Comparison of ENCODE assay signal across 8 cellular contexts in genomic region chr1:9721606-9722377, GRCh38.
DNase-seq lines count a peak whose midpoint lies in the region; ATAC-seq and TF ChIP-seq lines count a peak whose summit lies in the region.

No MANE protein-coding gene starts in this region.

- no peak overlapping the region for H3K4me3 ChIP-seq in OCI-LY7 (ENCODE audit: low read depth, low read length, poor library complexity, severe bottlenecking)

- intact Hi-C loops in OCI-LY7 (cut with micrococcal nuclease; ENCODE audit: unreplicated experiment): loop anchor here (1.0 kb wide), 1 partner anchor 146 kb away; no protein-coding TSS in a partner anchor
- intact Hi-C loops in activated T-helper 2 cell treated with anti-CD3 and anti-CD28 coated beads, Interferon-gamma antibody, Interleukin-2, Interleukin-4, amounts not matched to agents 10 μg/mL and 5 μg/mL and 100 μg/mL, durations not matched to agents 14 hours and 24 hours and 36 hours (cut with micrococcal nuclease): loop anchor here (10.0 kb wide), 1 partner anchor 143 kb away; no protein-coding TSS in a partner anchor

- in situ Hi-C loops in GM13976 (cut with MboI; ENCODE audit: low sequenced_read_pairs, unreplicated experiment): no loop called here

- peaks cover 5% of the 10 kb centered on the region for H3K9me3 Mint-ChIP-seq in activated T-helper 2 cell treated with anti-CD3 and anti-CD28 coated beads, Interferon-gamma antibody, Interleukin-2, Interleukin-4, amounts not matched to agents 10 μg/mL and 5 μg/mL and 100 μg/mL, durations not matched to agents 14 hours and 24 hours and 36 hours

- H3K9me3 ChIP-seq in OCI-LY7 (ENCODE audit: low read length): no peaks in the 10 kb centered on the region

- peaks cover 3% of the 10 kb centered on the region; the same call in 1 of the 2 replicates for H3K79me2 ChIP-seq in OCI-LY7 (ENCODE audit: insufficient read depth, low read depth, low read length)

- CTCF ChIA-PET in OCI-LY7 (lab: Charles Lee; ENCODE audit: unreplicated experiment): interaction anchor here (0.6 to 1.0 kb wide), 5 partner anchors 19 to 65 kb away, joined by 3 to 9 read pairs (median 3); no protein-coding TSS in a partner anchor

- no peak for ATAC-seq in HG03469 (IDR thresholded peaks at IDR 0.05; ENCODE audit: unreplicated experiment)
- no peak for ATAC-seq in GM18511 (IDR thresholded peaks at IDR 0.05; ENCODE audit: unreplicated experiment)

- no peaks in the 10 kb centered on the region for H4K20me1 ChIP-seq in OCI-LY7 (ENCODE audit: insufficient read depth, low read length)

- no peak overlapping the region for H3K27ac Mint-ChIP-seq in activated T-helper 2 cell treated with anti-CD3 and anti-CD28 coated beads, Interferon-gamma antibody, Interleukin-2, Interleukin-4, amounts not matched to agents 10 μg/mL and 5 μg/mL and 100 μg/mL, durations not matched to agents 14 hours and 24 hours and 36 hours

- H3K9me2 ChIP-seq in OCI-LY7 (ENCODE audit: insufficient read depth, low read length): no peaks in the 10 kb centered on the region

- no peaks in the 10 kb centered on the region for H3K27me3 Mint-ChIP-seq in activated T-helper 2 cell treated with anti-CD3 and anti-CD28 coated beads, Interferon-gamma antibody, Interleukin-2, Interleukin-4, amounts not matched to agents 10 μg/mL and 5 μg/mL and 100 μg/mL, durations not matched to agents 14 hours and 24 hours and 36 hours (ENCODE audit: low read depth)

- DNase-seq in GM13976 (ENCODE audit: low spot score) (peak; percentile 62), OCI-LY7 (ENCODE audit: low spot score) (peak; percentile 78), germinal center (ENCODE audit: low spot score) (peak; percentile 73), HPDE6-E6E7 (ENCODE audit: extremely low spot score) (no peak)
- peak; percentile 57 for DNase-seq in activated T-helper 2 cell treated with anti-CD3 and anti-CD28 coated beads, Interferon-gamma antibody, Interleukin-2, Interleukin-4, amounts not matched to agents 10 μg/mL and 5 μg/mL and 100 μg/mL, durations not matched to agents 14 hours and 24 hours and 36 hours (ENCODE audit: low spot score)
- DNase-seq in stimulated activated CD4-positive, alpha-beta T cell treated with anti-CD3 and anti-CD28 coated beads, Interleukin-1b, Interleukin-23, amount 100 ng/mL, for 4 hours (ENCODE audit: low read depth in 2 of 2): peak; percentile 70 to 75

- no peak overlapping the region for H2AFZ ChIP-seq in OCI-LY7 (ENCODE audit: low read length)

- peak; percentile 29 for TF ChIP-seq CTCF in GM13976 (IDR thresholded peaks at IDR 0.05; ENCODE audit: borderline replicate concordance, control extremely low read depth, extremely low read depth, insufficient read depth, missing control alignments)
- peak; percentile 86 for TF ChIP-seq CTCF in OCI-LY7 (conservative IDR thresholded peaks at IDR 0.05; ENCODE audit: low read length)

- peak overlapping the region; percentile 43 for H3K4me2 ChIP-seq in OCI-LY7 (ENCODE audit: low read length)

- POLR2A ChIA-PET in OCI-LY7 (lab: Charles Lee): no interaction called here

- H3K36me3 Mint-ChIP-seq in activated T-helper 2 cell treated with anti-CD3 and anti-CD28 coated beads, Interferon-gamma antibody, Interleukin-2, Interleukin-4, amounts not matched to agents 10 μg/mL and 5 μg/mL and 100 μg/mL, durations not matched to agents 14 hours and 24 hours and 36 hours (ENCODE audit: low read depth): peaks cover 86% of the 10 kb centered on the region

- peaks cover 30% of the 10 kb centered on the region for H3K4me1 Mint-ChIP-seq in activated T-helper 2 cell treated with anti-CD3 and anti-CD28 coated beads, Interferon-gamma antibody, Interleukin-2, Interleukin-4, amounts not matched to agents 10 μg/mL and 5 μg/mL and 100 μg/mL, durations not matched to agents 14 hours and 24 hours and 36 hours (ENCODE audit: low read depth)

- BruUV-seq in OCI-LY7 (replicated peaks; lab: Mats Ljungman, UMichigan): no TSS peak

- no peak overlapping the region for H3K27ac ChIP-seq in OCI-LY7 (ENCODE audit: low read depth, low read length, poor library complexity, severe bottlenecking)

- H3K36me3 ChIP-seq in OCI-LY7 (ENCODE audit: insufficient read depth, low read length): peaks cover 34% of the 10 kb centered on the region

- peaks cover 26% of the 10 kb centered on the region for H3K4me1 ChIP-seq in OCI-LY7 (ENCODE audit: insufficient read depth, low read length, poor library complexity, severe bottlenecking)

- no peak overlapping the region for H3K4me3 Mint-ChIP-seq in activated T-helper 2 cell treated with anti-CD3 and anti-CD28 coated beads, Interferon-gamma antibody, Interleukin-2, Interleukin-4, amounts not matched to agents 10 μg/mL and 5 μg/mL and 100 μg/mL, durations not matched to agents 14 hours and 24 hours and 36 hours (ENCODE audit: low read depth)
